Comparison of ENCODE assay signal across 9 cellular contexts in genomic region chr17:44314869-44315661, GRCh38. TPM values are rescaled to one million over a fixed set of nuclear protein-coding genes. Genes with fewer than 3 reads are reported as not detected.
DNase-seq lines count a peak whose midpoint lies in the region; ATAC-seq and TF ChIP-seq lines count a peak whose summit lies in the region.
"Had no signal": no experiment of that assay in that cellular context is flagged by ENCODE, and none has a peak within 500 bp of the region (broad histone marks: within the 10 kb centered on the region; RNA-seq: fewer than 3 reads in every experiment).

No MANE protein-coding gene starts in this region.

- H4K8ac ChIP-seq in trophoblast cell (ENCODE audit: low read depth, low read length), result no peak overlapping the region

- H2BK12ac ChIP-seq in trophoblast cell (ENCODE audit: low read length), result no peak overlapping the region

- H3K4me2 ChIP-seq in GM23248 (ENCODE audit: unreplicated experiment) (peak overlapping the region; percentile 53), trophoblast cell (ENCODE audit: low read length) (peak overlapping the region; percentile 76)

- no peak overlapping the region for H2BK5ac ChIP-seq in trophoblast cell (ENCODE audit: low read depth, low read length, poor library complexity)

- H3K9me2 ChIP-seq in GM23248 (ENCODE audit: insufficient read depth), result no peaks in the 10 kb centered on the region

- 2 to 4% methylated on average over 40 to 55 of the region's 81 CpGs for WGBS in GM23248 (ENCODE audit: low coverage in 1 of 2, low lambda C conversion rate in 2 of 2, missing lambda C conversion rate in 2 of 2), 2 experiments
- 2 to 3% methylated on average over 19 to 81 of the region's 81 CpGs for WGBS in endodermal cell (ENCODE audit: insufficient coverage in 1 of 2, insufficient read length in 1 of 2), 2 experiments
- WGBS in trophoblast cell (ENCODE audit: extremely low coverage, insufficient coverage, insufficient read length), result no CpG with 5 or more reads among the region's 81 CpGs

- ATAC-seq in GM18498 (IDR thresholded peaks at IDR 0.05; ENCODE audit: unreplicated experiment), result no peak
- no peak for ATAC-seq in GM18519 (IDR thresholded peaks at IDR 0.05; ENCODE audit: low FRiP score, unreplicated experiment)

- H3K27ac ChIP-seq in GM23248 (no peak overlapping the region), endodermal cell (ENCODE audit: low read depth, low read length) (no peak overlapping the region), trophoblast cell (ENCODE audit: low read depth, low read length) (no peak overlapping the region)
- H3K27ac ChIP-seq: epithelial cell of prostate had no signal

- no peak overlapping the region for H4K12ac ChIP-seq in trophoblast cell (ENCODE audit: low read depth, low read length)

- peak; percentile 44 for DNase-seq in AG08395 (ENCODE audit: low spot score)
- DNase-seq in GM23248, result peak; percentile 70
- peak; percentile 14 for DNase-seq in T-helper 22 cell (ENCODE audit: low read depth)
- peak; percentile 94 for DNase-seq in endodermal cell
- peak; percentile 70 to 72 for DNase-seq in trophoblast cell
- no peak for DNase-seq in NCI-H1694 treated with DMSO at 0.1 percent for 48 hours (lab: John Stamatoyannopoulos, UW)

- H3K4me3 Mint-ChIP-seq in endodermal cell, result peak overlapping the region; percentile 56

- peaks cover 34% of the 10 kb centered on the region for H3K27me3 Mint-ChIP-seq in endodermal cell (ENCODE audit: insufficient read depth)

- no peak for TF ChIP-seq CTCF in endodermal cell (conservative IDR thresholded peaks at IDR 0.05)

- H4K20me1 ChIP-seq in GM23248 (ENCODE audit: insufficient read depth), result no peaks in the 10 kb centered on the region

- no peak overlapping the region for H3K23ac ChIP-seq in trophoblast cell (ENCODE audit: low read length)

- no peak overlapping the region for H2AK5ac ChIP-seq in trophoblast cell (ENCODE audit: low read length)

- no peaks in the 10 kb centered on the region for H3F3A ChIP-seq in GM23248 (ENCODE audit: insufficient read depth)

- H3K36me3 ChIP-seq in GM23248 (ENCODE audit: low read depth) (no peaks in the 10 kb centered on the region), endodermal cell (ENCODE audit: control insufficient read depth, insufficient read depth, low read length) (peaks cover 7% of the 10 kb centered on the region), trophoblast cell (ENCODE audit: control insufficient read depth in 1 of 2, insufficient read depth in 2 of 2, low read length in 2 of 2) (peaks cover 8% of the 10 kb centered on the region in 2 experiments)

- H3K79me2 ChIP-seq in GM23248 (ENCODE audit: insufficient read depth) (no peaks in the 10 kb centered on the region), trophoblast cell (ENCODE audit: control insufficient read depth, insufficient read depth, low read length, poor library complexity) (no peaks in the 10 kb centered on the region)

- peaks cover 11% of the 10 kb centered on the region for H3K4me1 Mint-ChIP-seq in endodermal cell

- H3K36me3 Mint-ChIP-seq in endodermal cell (ENCODE audit: low read depth), result peaks cover 5% of the 10 kb centered on the region

- H3K4me1 ChIP-seq in GM23248 (ENCODE audit: insufficient read depth) (no peaks in the 10 kb centered on the region), endodermal cell (ENCODE audit: control insufficient read depth, insufficient read depth, low read length) (no peaks in the 10 kb centered on the region), trophoblast cell (ENCODE audit: control insufficient read depth in 1 of 2, insufficient read depth in 2 of 2, low read length in 2 of 2) (peaks cover 9 to 10% of the 10 kb centered on the region in 2 experiments)

- H3K27me3 ChIP-seq in GM23248 (replicated peaks; ENCODE audit: insufficient read depth), result peaks cover 16% of the 10 kb centered on the region
- H3K27me3 ChIP-seq in endodermal cell (ENCODE audit: control insufficient read depth, insufficient read depth, low read length, poor library complexity, severe bottlenecking), result peaks cover 20% of the 10 kb centered on the region
- peaks cover 20% of the 10 kb centered on the region for H3K27me3 ChIP-seq in trophoblast cell (ENCODE audit: insufficient read depth, low read length)

- H2AFZ ChIP-seq in GM23248 (no peak overlapping the region; the same call in 1 of the 2 replicates), trophoblast cell (ENCODE audit: insufficient read depth, low read length, poor library complexity) (peak overlapping the region; percentile 54)

- no peak overlapping the region for H3K14ac ChIP-seq in trophoblast cell (ENCODE audit: low read length)

- no peak overlapping the region for H3K27ac Mint-ChIP-seq in endodermal cell

- no peak overlapping the region for H2BK120ac ChIP-seq in trophoblast cell (ENCODE audit: insufficient read depth, low read length, poor library complexity)

- H3K9ac ChIP-seq in GM23248 (no peak overlapping the region), endodermal cell (ENCODE audit: extremely low read depth, low read length, poor library complexity, severe bottlenecking) (no peak overlapping the region), trophoblast cell (ENCODE audit: low read length) (no peak overlapping the region)

- peak overlapping the region; percentile 48 for H3K4me3 ChIP-seq in GM23248
- H3K4me3 ChIP-seq in endodermal cell (ENCODE audit: low read length), result peak overlapping the region; percentile 76
- peak overlapping the region; percentile 56 for H3K4me3 ChIP-seq in trophoblast cell (ENCODE audit: low read depth, low read length)

- H3K18ac ChIP-seq in trophoblast cell (ENCODE audit: low read length), result no peak overlapping the region

- no peak overlapping the region for H3K4ac ChIP-seq in trophoblast cell (ENCODE audit: low read depth, low read length)

- no peaks in the 10 kb centered on the region for H3K9me3 Mint-ChIP-seq in endodermal cell

- no peaks in the 10 kb centered on the region for H3K79me1 ChIP-seq in trophoblast cell (ENCODE audit: low read length)

- no peaks in the 10 kb centered on the region for H3K9me3 ChIP-seq in GM23248 (ENCODE audit: low read depth)
- no peaks in the 10 kb centered on the region for H3K9me3 ChIP-seq in endodermal cell (ENCODE audit: control insufficient read depth, low read length)
- peaks cover 6% of the 10 kb centered on the region for H3K9me3 ChIP-seq in trophoblast cell (ENCODE audit: insufficient read depth, low read depth, low read length)

- H4K91ac ChIP-seq in trophoblast cell (ENCODE audit: low read depth, low read length), result no peak overlapping the region

- in situ Hi-C loops in GM23248 (cut with MboI), result no loop called here

RNA-seq across cellular contexts. Expression of gene RUNDC3A, which starts 6.7 kb away (rescaled TPM):
- 0.11 TPM in 1 of 2 replicates, not detected in the other for total RNA-seq in GM23248 (2014; rRNA removed; shearing (Covaris generic))
- polyA plus RNA-seq in GM23248 (2016; fragmentation: Nextera tagmentation; extraction: Ambion mirVana), result 0.24 TPM in 1 of 2 replicates, not detected in the other
- 1 to 10 TPM; 1.0 to 2.1 TPM for total RNA-seq in endodermal cell
- polyA plus RNA-seq in endodermal cell (2013, experiment 1 of 2), result 21.7 TPM
- polyA plus RNA-seq in endodermal cell (2013, experiment 2 of 2), result 15.4 TPM
- 0.08 and 0.12 TPM in 2 replicates for polyA plus RNA-seq in trophoblast cell (2013)

RNA-seq across cellular contexts. Expression of gene SLC25A39, which starts 9.6 kb away (rescaled TPM):
- 96.1 and 118 TPM in 2 replicates for total RNA-seq in GM23248 (2014; rRNA removed; shearing (Covaris generic))
- 117 TPM in 2 replicates for polyA plus RNA-seq in GM23248 (2016; fragmentation: Nextera tagmentation; extraction: Ambion mirVana)
- 100 to 1,000 TPM; 191 to 201 TPM for total RNA-seq in endodermal cell
- polyA plus RNA-seq in endodermal cell (2013, experiment 1 of 2), result 87.4 TPM
- polyA plus RNA-seq in endodermal cell (2013, experiment 2 of 2), result 82.3 TPM
- 96.0 and 97.4 TPM in 2 replicates for polyA plus RNA-seq in trophoblast cell (2013)

RNA-seq across cellular contexts. Expression of gene GRN, which starts 30.0 kb away (rescaled TPM):
- 326 and 410 TPM in 2 replicates for total RNA-seq in GM23248 (2014; rRNA removed; shearing (Covaris generic))
- polyA plus RNA-seq in GM23248 (2016; fragmentation: Nextera tagmentation; extraction: Ambion mirVana), result 440 and 446 TPM in 2 replicates
- 100 to 1,000 TPM; 178 to 205 TPM for total RNA-seq in endodermal cell
- polyA plus RNA-seq in endodermal cell (2013, experiment 1 of 2), result 96.8 TPM
- 86.7 TPM for polyA plus RNA-seq in endodermal cell (2013, experiment 2 of 2)
- polyA plus RNA-seq in trophoblast cell (2013), result 207 and 227 TPM in 2 replicates

RNA-seq across cellular contexts. Expression of gene SLC4A1, which starts 47.1 kb away (rescaled TPM):
- total RNA-seq in GM23248 (2014; rRNA removed; shearing (Covaris generic)), result not detected in 2 replicates
- polyA plus RNA-seq in GM23248 (2016; fragmentation: Nextera tagmentation; extraction: Ambion mirVana), result not detected in 2 replicates
- under 1 TPM in 1 of 2 donors, not detected in 1; 0.04 TPM for total RNA-seq in endodermal cell
- polyA plus RNA-seq in endodermal cell (2013, experiment 1 of 2), result not detected
- polyA plus RNA-seq in endodermal cell (2013, experiment 2 of 2), result 0.04 TPM
- polyA plus RNA-seq in trophoblast cell (2013), result 0.01 and 0.03 TPM in 2 replicates

RNA-seq across cellular contexts. Expression of gene FAM171A2, which starts 48.6 kb away (rescaled TPM):
- 4.6 and 4.8 TPM in 2 replicates for total RNA-seq in GM23248 (2014; rRNA removed; shearing (Covaris generic))
- 0.25 and 0.46 TPM in 2 replicates for polyA plus RNA-seq in GM23248 (2016; fragmentation: Nextera tagmentation; extraction: Ambion mirVana)
- 10 to 100 TPM; 45.7 to 51.9 TPM for total RNA-seq in endodermal cell
- polyA plus RNA-seq in endodermal cell (2013, experiment 1 of 2), result 48.1 TPM
- polyA plus RNA-seq in endodermal cell (2013, experiment 2 of 2), result 43.2 TPM
- polyA plus RNA-seq in trophoblast cell (2013), result 8.4 and 8.6 TPM in 2 replicates
